8 cellular contexts compared by ENCODE assay signal in the genomic region with DNA sequence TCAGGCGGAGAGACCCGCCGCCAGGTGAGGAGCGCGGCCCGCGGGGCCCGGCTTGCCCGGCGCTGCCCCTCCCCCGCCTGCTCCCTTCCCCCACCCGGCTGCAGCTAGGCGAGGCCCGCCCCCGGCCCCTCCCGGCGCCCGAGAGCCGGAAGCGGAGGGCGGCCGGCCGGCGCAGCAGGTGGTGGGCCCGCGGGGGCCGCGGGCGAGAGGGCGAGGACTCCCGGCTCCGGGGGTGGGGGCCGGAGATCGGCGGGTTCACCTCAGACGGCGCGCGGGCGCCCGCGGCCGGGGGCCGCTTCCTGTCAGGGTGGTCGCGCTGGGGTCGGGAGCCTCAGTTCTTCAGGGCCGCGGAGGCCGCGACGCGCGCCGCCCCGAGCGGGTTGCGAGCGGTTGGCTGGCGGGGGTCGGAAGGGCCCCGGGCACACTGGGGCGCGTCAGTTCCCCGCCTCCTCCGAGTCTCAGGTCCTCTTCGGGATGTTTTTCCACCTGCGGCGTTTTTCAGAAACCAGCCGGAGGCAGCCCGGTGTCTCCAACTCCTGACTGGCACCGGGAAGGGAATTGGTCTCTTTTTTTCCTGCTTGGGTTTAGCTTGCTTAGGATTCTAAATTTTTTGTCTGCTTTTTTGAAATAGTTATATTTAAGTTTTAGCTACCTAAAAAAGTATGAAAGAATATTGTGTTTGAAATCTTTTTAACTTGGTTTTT. TPM values are rescaled to one million over a fixed set of nuclear protein-coding genes. Genes with fewer than 3 reads are reported as not detected.
DNase-seq lines count a peak whose midpoint lies in the region; ATAC-seq and TF ChIP-seq lines count a peak whose summit lies in the region.

No MANE protein-coding gene starts in this region.

- POLR2A ChIA-PET in WTC11 (lab: Charles Lee) = interaction anchor here (0.8 to 2.8 kb wide), 7 partner anchors 11 to 137 kb away, joined by 3 to 17 read pairs (median 5); a partner anchor contains a TSS

- TF ChIP-seq CTCF in NB4 (IDR thresholded peaks at IDR 0.05; ENCODE audit: low read depth, low read length) = no peak
- TF ChIP-seq CTCF in WTC11 (IDR thresholded peaks at IDR 0.05) = no peak

- no peaks in the 10 kb centered on the region for H3K36me3 ChIP-seq in mucosa of rectum (ENCODE audit: control insufficient read depth in 2 of 2, insufficient read depth in 2 of 2, low read length in 2 of 2)

- DNase-seq in activated T-cell treated with anti-CD3 and anti-CD28 coated beads for 24 hours (ENCODE audit: low read depth) = peak; percentile 27
- DNase-seq in activated T-cell treated with anti-CD3 and anti-CD28 coated beads for 4 hours = no peak
- peak; percentile 86 for DNase-seq in NB4 (ENCODE audit: low read depth)
- DNase-seq in WTC11 (ENCODE audit: low spot score) = peak; percentile 73
- DNase-seq in epithelial cell of prostate (ENCODE audit: low read depth, low spot score) = no peak

- H3K4me3 ChIP-seq in NB4 (ENCODE audit: low read depth, low read length) (peak overlapping the region; percentile 93), mucosa of rectum (ENCODE audit: low read length in 2 of 2) (peak overlapping the region; percentile 80 to 81)

- no peaks in the 10 kb centered on the region for H3K27me3 ChIP-seq in mucosa of rectum (ENCODE audit: control insufficient read depth in 2 of 2, insufficient read depth in 2 of 2, low read length in 2 of 2)

- H3K4me1 Mint-ChIP-seq in WTC11 = peaks cover 44% of the 10 kb centered on the region
- peaks cover 52% of the 10 kb centered on the region for H3K4me1 Mint-ChIP-seq in stimulated activated naive CD8-positive, alpha-beta T cell treated with anti-CD3 and anti-CD28 coated beads, Interleukin-15, Interleukin-2, amounts not matched to agents 100 ng/mL and 50 ng/mL, for 24 hours (ENCODE audit: low read depth)

- H3K27ac ChIP-seq in epithelial cell of prostate (peak overlapping the region; percentile 96), mucosa of rectum (ENCODE audit: low read depth in 2 of 2, low read length in 2 of 2) (peak overlapping the region; percentile 96)

- H3K9ac ChIP-seq in mucosa of rectum (ENCODE audit: low read depth in 1 of 2, low read length in 2 of 2) = peak overlapping the region; percentile 87 to 95

- ATAC-seq in HG02588 (IDR thresholded peaks at IDR 0.05; ENCODE audit: unreplicated experiment) (peak; percentile 55), WTC11 (peak; percentile 9)

- peak overlapping the region; percentile 89 for H3K4me3 Mint-ChIP-seq in WTC11
- peak overlapping the region; percentile 88 for H3K4me3 Mint-ChIP-seq in stimulated activated naive CD8-positive, alpha-beta T cell treated with anti-CD3 and anti-CD28 coated beads, Interleukin-15, Interleukin-2, amounts not matched to agents 100 ng/mL and 50 ng/mL, for 24 hours

- no peaks in the 10 kb centered on the region for H3K27me3 Mint-ChIP-seq in WTC11 (ENCODE audit: low read depth)
- peaks cover 3% of the 10 kb centered on the region for H3K27me3 Mint-ChIP-seq in stimulated activated naive CD8-positive, alpha-beta T cell treated with anti-CD3 and anti-CD28 coated beads, Interleukin-15, Interleukin-2, amounts not matched to agents 100 ng/mL and 50 ng/mL, for 24 hours

- H3K4me1 ChIP-seq in mucosa of rectum (ENCODE audit: control insufficient read depth in 2 of 2, insufficient read depth in 2 of 2, low read length in 2 of 2) = peaks cover 21 to 25% of the 10 kb centered on the region in 2 donors

- H3K9me3 Mint-ChIP-seq in WTC11 = no peaks in the 10 kb centered on the region
- no peaks in the 10 kb centered on the region for H3K9me3 Mint-ChIP-seq in stimulated activated naive CD8-positive, alpha-beta T cell treated with anti-CD3 and anti-CD28 coated beads, Interleukin-15, Interleukin-2, amounts not matched to agents 100 ng/mL and 50 ng/mL, for 24 hours

- CTCF ChIA-PET in WTC11 (lab: Charles Lee) = interaction anchor here (1.0 to 1.7 kb wide), 4 partner anchors 12 to 206 kb away, joined by 3 to 6 read pairs (median 6); no protein-coding TSS in a partner anchor

- no peaks in the 10 kb centered on the region for H3K36me3 Mint-ChIP-seq in WTC11
- no peaks in the 10 kb centered on the region for H3K36me3 Mint-ChIP-seq in stimulated activated naive CD8-positive, alpha-beta T cell treated with anti-CD3 and anti-CD28 coated beads, Interleukin-15, Interleukin-2, amounts not matched to agents 100 ng/mL and 50 ng/mL, for 24 hours (ENCODE audit: low read depth)

- peak overlapping the region; percentile 95 for H3K27ac Mint-ChIP-seq in WTC11
- peak overlapping the region; percentile 87 for H3K27ac Mint-ChIP-seq in stimulated activated naive CD8-positive, alpha-beta T cell treated with anti-CD3 and anti-CD28 coated beads, Interleukin-15, Interleukin-2, amounts not matched to agents 100 ng/mL and 50 ng/mL, for 24 hours

- peak; percentile 40 for TF ChIP-seq POLR2A in NB4 (IDR thresholded peaks at IDR 0.05; ENCODE audit: extremely low read depth, insufficient read length)

- no peaks in the 10 kb centered on the region for H3K9me3 ChIP-seq in mucosa of rectum (ENCODE audit: control insufficient read depth in 2 of 2, low read length in 2 of 2)

TF ChIP-seq in WTC11, 78 proteins besides CTCF, POLR2A, EP300 and RAD21:
- TF ChIP-seq TP53 (CRISPR knock-in tag; IDR thresholded peaks at IDR 0.05) (no peak; the same call in 1 of the 2 replicates), TEAD1 (CRISPR knock-in tag; IDR thresholded peaks at IDR 0.05) (0 out of 2 replicates have a peak, but pooled peaks have one; percentile 16), SP1 (CRISPR knock-in tag; conservative IDR thresholded peaks at IDR 0.05) (peak; percentile 53; the same call in 1 of the 2 replicates), ELF4 (CRISPR knock-in tag; IDR thresholded peaks at IDR 0.05; ENCODE audit: low read depth) (0 out of 2 replicates have a peak, but pooled peaks have one; percentile 37), FOXP1 (CRISPR knock-in tag; IDR thresholded peaks at IDR 0.05; ENCODE audit: borderline replicate concordance) (peak; percentile 27; the same call in 1 of the 2 replicates), RORB (CRISPR knock-in tag; IDR thresholded peaks at IDR 0.05) (no peak), CREM (CRISPR knock-in tag; IDR thresholded peaks at IDR 0.05) (0 out of 2 replicates have a peak, but pooled peaks have one; percentile 24), ZNF423 (CRISPR knock-in tag; IDR thresholded peaks at IDR 0.05) (peak; percentile 16; the same call in 1 of the 2 replicates)
- TF ChIP-seq, protein P1, sequence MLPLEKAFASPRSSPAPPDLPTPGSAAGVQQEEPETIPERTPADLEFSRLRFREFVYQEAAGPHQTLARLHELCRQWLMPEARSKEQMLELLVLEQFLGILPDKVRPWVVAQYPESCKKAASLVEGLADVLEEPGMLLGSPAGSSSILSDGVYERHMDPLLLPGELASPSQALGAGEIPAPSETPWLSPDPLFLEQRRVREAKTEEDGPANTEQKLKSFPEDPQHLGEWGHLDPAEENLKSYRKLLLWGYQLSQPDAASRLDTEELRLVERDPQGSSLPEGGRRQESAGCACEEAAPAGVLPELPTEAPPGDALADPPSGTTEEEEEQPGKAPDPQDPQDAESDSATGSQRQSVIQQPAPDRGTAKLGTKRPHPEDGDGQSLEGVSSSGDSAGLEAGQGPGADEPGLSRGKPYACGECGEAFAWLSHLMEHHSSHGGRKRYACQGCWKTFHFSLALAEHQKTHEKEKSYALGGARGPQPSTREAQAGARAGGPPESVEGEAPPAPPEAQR (CRISPR knock-in tag; IDR thresholded peaks at IDR 0.05) = no peak
- TF ChIP-seq, protein P2, sequence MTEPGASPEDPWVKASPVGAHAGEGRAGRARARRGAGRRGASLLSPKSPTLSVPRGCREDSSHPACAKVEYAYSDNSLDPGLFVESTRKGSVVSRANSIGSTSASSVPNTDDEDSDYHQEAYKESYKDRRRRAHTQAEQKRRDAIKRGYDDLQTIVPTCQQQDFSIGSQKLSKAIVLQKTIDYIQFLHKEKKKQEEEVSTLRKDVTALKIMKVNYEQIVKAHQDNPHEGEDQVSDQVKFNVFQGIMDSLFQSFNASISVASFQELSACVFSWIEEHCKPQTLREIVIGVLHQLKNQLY (CRISPR knock-in tag; IDR thresholded peaks at IDR 0.05) = no peak
- TF ChIP-seq, protein P3, sequence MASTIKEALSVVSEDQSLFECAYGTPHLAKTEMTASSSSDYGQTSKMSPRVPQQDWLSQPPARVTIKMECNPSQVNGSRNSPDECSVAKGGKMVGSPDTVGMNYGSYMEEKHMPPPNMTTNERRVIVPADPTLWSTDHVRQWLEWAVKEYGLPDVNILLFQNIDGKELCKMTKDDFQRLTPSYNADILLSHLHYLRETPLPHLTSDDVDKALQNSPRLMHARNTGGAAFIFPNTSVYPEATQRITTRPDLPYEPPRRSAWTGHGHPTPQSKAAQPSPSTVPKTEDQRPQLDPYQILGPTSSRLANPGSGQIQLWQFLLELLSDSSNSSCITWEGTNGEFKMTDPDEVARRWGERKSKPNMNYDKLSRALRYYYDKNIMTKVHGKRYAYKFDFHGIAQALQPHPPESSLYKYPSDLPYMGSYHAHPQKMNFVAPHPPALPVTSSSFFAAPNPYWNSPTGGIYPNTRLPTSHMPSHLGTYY (CRISPR knock-in tag; IDR thresholded peaks at IDR 0.05) = no peak
- TF ChIP-seq, protein P4, sequence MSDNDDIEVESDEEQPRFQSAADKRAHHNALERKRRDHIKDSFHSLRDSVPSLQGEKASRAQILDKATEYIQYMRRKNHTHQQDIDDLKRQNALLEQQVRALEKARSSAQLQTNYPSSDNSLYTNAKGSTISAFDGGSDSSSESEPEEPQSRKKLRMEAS (CRISPR knock-in tag; IDR thresholded peaks at IDR 0.05) = no peak

RNA-seq across cellular contexts. Expression of a gene that starts 0.5 kb away (rescaled TPM):
- 108 to 119 TPM (median 114 TPM) in 3 replicates for total RNA-seq in WTC11 (2021)

Comparison
In these comparisons a context has a peak if more than half of its experiments do, and no peak if none do; other contexts are left out.
1. DNase-seq: peak in activated T-cell treated with anti-CD3 and anti-CD28 coated beads for 24 hours (single experiment), NB4 (single experiment) and WTC11 (single experiment); none in activated T-cell treated with anti-CD3 and anti-CD28 coated beads for 4 hours (single experiment) and epithelial cell of prostate (single experiment).